In the genomic region with DNA sequence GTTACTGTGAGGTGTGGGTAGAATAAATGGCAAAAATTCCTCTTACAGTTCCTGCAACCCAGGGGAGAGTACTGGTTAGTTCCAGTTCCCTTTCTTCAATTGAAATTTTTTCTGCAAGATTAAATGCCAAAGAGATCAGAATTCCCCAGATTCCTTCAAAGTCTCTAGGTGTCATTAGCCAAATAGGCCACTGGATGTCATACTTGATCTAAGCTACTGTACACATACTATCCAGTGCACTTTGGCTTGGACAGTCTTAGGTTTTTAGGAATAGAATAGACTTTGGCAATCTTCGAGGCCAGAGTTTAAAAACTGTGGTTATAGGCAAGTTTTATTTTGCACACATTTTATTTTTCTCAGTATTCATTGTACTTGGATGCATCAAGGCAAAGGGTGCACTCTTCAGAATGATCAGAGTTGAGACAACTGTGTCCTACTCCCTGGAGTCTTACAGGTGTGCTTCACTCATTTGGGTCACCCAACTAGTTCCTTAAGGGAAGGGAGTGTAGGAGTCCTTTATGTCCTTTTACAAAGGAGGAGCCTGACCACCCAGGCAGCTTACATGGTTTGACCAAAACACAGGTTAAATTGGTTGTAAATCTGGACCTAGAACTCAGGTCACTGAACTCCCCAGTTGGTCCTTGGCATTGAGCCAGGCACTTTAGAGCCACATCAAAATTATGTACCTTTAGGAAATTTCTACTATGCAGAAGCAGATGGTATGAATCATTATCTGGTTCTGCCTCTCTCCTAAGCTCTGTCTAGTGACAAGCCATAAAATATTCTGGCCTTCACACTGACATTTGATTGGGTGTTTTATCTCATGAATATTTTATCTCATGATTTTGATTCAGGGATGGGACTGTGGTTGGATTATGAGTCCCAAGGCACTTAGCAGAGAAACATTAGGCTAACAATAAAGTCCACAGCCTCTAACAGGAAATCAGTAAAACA, we compare ENCODE assay signal across 8 cellular contexts. TPM values are rescaled to one million over a fixed set of nuclear protein-coding genes. Genes with fewer than 3 reads are reported as not detected.
DNase-seq lines count a peak whose midpoint lies in the region; ATAC-seq and TF ChIP-seq lines count a peak whose summit lies in the region.

No MANE protein-coding gene starts in this region.

- H3K4me3 ChIP-seq in SK-N-SH (ENCODE audit: low read depth in 2 of 2, low read length in 1 of 2) = no peak overlapping the region; a peak in 1 of 4 replicates

- DNase-seq in AG08396 (ENCODE audit: low spot score) (peak; percentile 27), H4 (ENCODE audit: low spot score) (peak; percentile 33), SK-N-SH (peak; percentile 24), iPS-NIHi11 (ENCODE audit: low spot score) (peak; percentile 52), NCI-H1436 (lab: John Stamatoyannopoulos, UW) (no peak)
- no peak for DNase-seq in effector CD4-positive, alpha-beta T cell

- no peaks in the 10 kb centered on the region for H3F3A ChIP-seq in SK-N-SH (replicated peaks; ENCODE audit: insufficient read depth)

- no peak overlapping the region for H3K27ac ChIP-seq in SK-N-SH (ENCODE audit: low read depth in 2 of 2, low read length in 1 of 2)

- H3K4me1 ChIP-seq in SK-N-SH (ENCODE audit: control insufficient read depth in 1 of 2, insufficient read depth in 2 of 2, low read depth in 1 of 2, low read length in 1 of 2) = no peaks in the 10 kb centered on the region; a peak in 1 of 4 replicates

- no peaks in the 10 kb centered on the region for H3K79me2 ChIP-seq in SK-N-SH (ENCODE audit: insufficient read depth)

- H3K27me3 ChIP-seq in SK-N-SH (ENCODE audit: insufficient read depth) = no peaks in the 10 kb centered on the region; the same call in 1 of the 2 replicates

- no peaks in the 10 kb centered on the region for H3K9me2 ChIP-seq in SK-N-SH

- ATAC-seq in HG02970 (IDR thresholded peaks at IDR 0.05; ENCODE audit: low FRiP score, unreplicated experiment) = no peak
- no peak for ATAC-seq in HG02973 (IDR thresholded peaks at IDR 0.05; ENCODE audit: unreplicated experiment)

- H2AFZ ChIP-seq in SK-N-SH (ENCODE audit: low read depth) = no peak overlapping the region

- CTCF ChIA-PET in SK-N-SH (lab: Yijun Ruan, JAX) = interaction anchor here (0.7 to 2.5 kb wide), 9 partner anchors 9 to 1427 kb away, joined by 3 to 11 read pairs (median 3); no protein-coding TSS in a partner anchor

- H3K36me3 ChIP-seq in SK-N-SH (replicated peaks in 1 of 2; ENCODE audit: control insufficient read depth in 1 of 2, insufficient read depth in 2 of 2, low read length in 1 of 2) = no peaks in the 10 kb centered on the region

- peak; percentile 67 for TF ChIP-seq CTCF in SK-N-SH (IDR thresholded peaks at IDR 0.05)

- TF ChIP-seq RAD21 in SK-N-SH (IDR thresholded peaks at IDR 0.05; ENCODE audit: low read length) = peak; percentile 85

- TF ChIP-seq EP300 in SK-N-SH (IDR thresholded peaks at IDR 0.05; ENCODE audit: borderline replicate concordance in 1 of 2, low read depth in 1 of 2, low read length in 1 of 2) = no peak

- no peak overlapping the region for H3K9ac ChIP-seq in SK-N-SH

- POLR2A ChIA-PET in SK-N-SH (lab: Yijun Ruan, JAX) = no interaction called here

- H3K4me2 ChIP-seq in SK-N-SH = no peak overlapping the region

- no peaks in the 10 kb centered on the region for H4K20me1 ChIP-seq in SK-N-SH (ENCODE audit: insufficient read depth)

- H3K9me3 ChIP-seq in SK-N-SH = no peaks in the 10 kb centered on the region

- WGBS in SK-N-SH (ENCODE audit: low lambda C conversion rate) = 4% methylated on average over 1 of the region's 1 CpG

TF ChIP-seq in SK-N-SH, 30 proteins besides CTCF, POLR2A, EP300 and RAD21:
- no peak for TF ChIP-seq RFX5 (IDR thresholded peaks at IDR 0.05; ENCODE audit: low read length)
- peak; percentile 60 for TF ChIP-seq SMC3 (IDR thresholded peaks at IDR 0.05; ENCODE audit: low read depth, low read length)
TF ChIP-seq in SK-N-SH: peak in this region for 1.

RNA-seq across cellular contexts. Expression of gene ASAH2B, which starts 49.5 kb away (rescaled TPM):
- total RNA-seq in H4 (2014; rRNA removed; shearing (Covaris generic)) = 2.4 and 3.9 TPM in 2 replicates
- polyA plus RNA-seq in SK-N-SH (2012; rRNA removed) = 5.5 and 7.0 TPM in 2 replicates
- 4.8 and 5.1 TPM in 2 replicates for polyA plus RNA-seq in SK-N-SH (2012; cell fraction: cytosol; rRNA removed)
- polyA plus RNA-seq in SK-N-SH (2012; cell fraction: nucleus; rRNA removed) = 2.1 and 5.0 TPM in 2 replicates

Comparison
In these comparisons a context has a peak if more than half of its experiments do, and no peak if none do; other contexts are left out.
1. DNase-seq: peak in AG08396 (single experiment), H4 (single experiment), SK-N-SH (single experiment) and iPS-NIHi11 (single experiment); none in NCI-H1436 (single experiment) and effector CD4-positive, alpha-beta T cell (single experiment).